Comparison of ENCODE assay signal across 1 cellular context in the genomic region with DNA sequence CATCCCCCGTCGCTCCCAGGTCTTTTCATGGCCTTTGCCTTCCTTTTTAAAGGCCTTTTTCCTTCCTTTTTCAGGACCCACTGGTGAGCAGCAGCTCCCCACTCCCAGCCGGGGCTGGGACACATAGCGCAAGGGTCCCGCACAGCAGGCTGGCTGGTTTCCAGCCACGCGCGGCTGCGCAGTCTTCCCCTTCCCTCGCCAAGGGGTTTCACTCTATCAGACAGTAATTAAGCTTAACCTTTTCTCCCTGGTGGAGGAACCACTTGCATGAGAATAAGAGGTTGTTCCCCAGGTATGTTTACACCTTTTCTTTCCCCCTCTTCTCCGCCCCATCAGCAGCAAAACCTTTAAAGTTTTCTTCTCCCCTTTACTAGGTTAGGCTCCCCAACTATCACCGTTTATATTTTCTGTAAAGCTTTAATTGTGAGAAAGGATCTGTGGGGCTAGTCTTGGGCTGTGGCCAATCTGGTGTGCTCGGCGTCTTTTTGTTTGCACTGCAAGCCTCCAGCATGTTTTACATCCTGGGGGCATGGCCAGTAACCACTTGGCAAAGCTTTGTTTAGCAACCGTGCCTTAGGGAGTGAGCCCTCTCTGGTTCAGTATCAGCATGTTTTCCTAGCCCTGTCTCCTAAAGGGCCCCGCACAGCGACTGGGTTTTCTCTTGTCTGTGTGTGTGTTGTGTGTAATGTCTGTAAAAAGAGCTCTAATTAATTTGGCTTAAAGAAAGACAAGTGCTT.
TF ChIP-seq lines count a peak whose summit lies in the region.

No MANE protein-coding gene starts in this region.

TF ChIP-seq in SK-N-SH, 30 proteins besides CTCF, POLR2A, EP300 and RAD21 (continued from another document):
- TF ChIP-seq, protein P1, sequence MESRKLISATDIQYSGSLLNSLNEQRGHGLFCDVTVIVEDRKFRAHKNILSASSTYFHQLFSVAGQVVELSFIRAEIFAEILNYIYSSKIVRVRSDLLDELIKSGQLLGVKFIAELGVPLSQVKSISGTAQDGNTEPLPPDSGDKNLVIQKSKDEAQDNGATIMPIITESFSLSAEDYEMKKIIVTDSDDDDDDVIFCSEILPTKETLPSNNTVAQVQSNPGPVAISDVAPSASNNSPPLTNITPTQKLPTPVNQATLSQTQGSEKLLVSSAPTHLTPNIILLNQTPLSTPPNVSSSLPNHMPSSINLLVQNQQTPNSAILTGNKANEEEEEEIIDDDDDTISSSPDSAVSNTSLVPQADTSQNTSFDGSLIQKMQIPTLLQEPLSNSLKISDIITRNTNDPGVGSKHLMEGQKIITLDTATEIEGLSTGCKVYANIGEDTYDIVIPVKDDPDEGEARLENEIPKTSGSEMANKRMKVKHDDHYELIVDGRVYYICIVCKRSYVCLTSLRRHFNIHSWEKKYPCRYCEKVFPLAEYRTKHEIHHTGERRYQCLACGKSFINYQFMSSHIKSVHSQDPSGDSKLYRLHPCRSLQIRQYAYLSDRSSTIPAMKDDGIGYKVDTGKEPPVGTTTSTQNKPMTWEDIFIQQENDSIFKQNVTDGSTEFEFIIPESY (IDR thresholded peaks at IDR 0.05; ENCODE audit: borderline replicate concordance, low read depth) = no peak
- TF ChIP-seq SIN3A (IDR thresholded peaks at IDR 0.05; ENCODE audit: borderline replicate concordance, low read depth, low read length) = no peak
- no peak for TF ChIP-seq NFIC (IDR thresholded peaks at IDR 0.05; ENCODE audit: borderline replicate concordance)
